ENCODE assay signal across 10 cellular contexts in genomic region chr17:44067547-44067945, GRCh38. TPM values are rescaled to one million over a fixed set of nuclear protein-coding genes. Genes with fewer than 3 reads are reported as not detected.
DNase-seq lines count a peak whose midpoint lies in the region; ATAC-seq, FAIRE-seq and TF ChIP-seq lines count a peak whose summit lies in the region.
"Had no signal": no experiment of that assay in that cellular context is flagged by ENCODE, and none has a peak within 500 bp of the region (broad histone marks: within the 10 kb centered on the region; RNA-seq: fewer than 3 reads in every experiment).

No MANE protein-coding gene starts in this region.

- H2AFZ ChIP-seq in Karpas-422 (ENCODE audit: low read length) (no peak overlapping the region), K562 (ENCODE audit: low read depth, low read length) (peak overlapping the region; percentile 82)

- no peak for DNase-seq in CD4-positive, alpha-beta memory T cell
- DNase-seq in Karpas-422 (no peak), K562 (ENCODE audit: extremely low read depth in 1 of 4, low spot score in 3 of 4) (peak in 1 of 4 experiments; percentile 23), neural crest cell (ENCODE audit: low read depth, low spot score) (no peak), germinal center (ENCODE audit: low spot score) (no peak), GM20000 (ENCODE audit: low spot score) (no peak), NCI-H1048 (lab: John Stamatoyannopoulos, UW) (no peak)
- DNase-seq: Kasumi-1, NCI-H226 had no signal

- H3K36me3 ChIP-seq in CD4-positive, alpha-beta memory T cell (ENCODE audit: insufficient read depth, low read length) = peaks cover 8% of the 10 kb centered on the region
- H3K36me3 ChIP-seq in Karpas-422 (ENCODE audit: insufficient read depth, low read length) (peaks cover 18% of the 10 kb centered on the region; the same call in 1 of the 2 replicates), K562 (ENCODE audit: control insufficient read depth, insufficient read depth, low read length) (peaks cover 18% of the 10 kb centered on the region)

- no peaks in the 10 kb centered on the region for H3K9me3 ChIP-seq in CD4-positive, alpha-beta memory T cell (ENCODE audit: control insufficient read depth in 1 of 2, low read length in 2 of 2)
- H3K9me3 ChIP-seq in Karpas-422 (ENCODE audit: low read length) (no peaks in the 10 kb centered on the region), K562 (replicated peaks; ENCODE audit: control insufficient read depth, insufficient read depth, low read depth, low read length) (no peaks in the 10 kb centered on the region)

- CTCF ChIA-PET in CD4-positive, alpha-beta memory T cell (lab: Charles Lee; ENCODE audit: partially characterized antibody) = interaction anchor here (1.5 kb wide), 1 partner anchor 155 kb away, joined by 3 read pairs; no protein-coding TSS in a partner anchor
- CTCF ChIA-PET in K562 (lab: Yijun Ruan, JAX; ENCODE audit: low intra/inter-chr PET ratio) = no interaction called here

- no peaks in the 10 kb centered on the region for H3K27me3 ChIP-seq in CD4-positive, alpha-beta memory T cell (ENCODE audit: insufficient read depth, low read length)
- H3K27me3 ChIP-seq in Karpas-422 (ENCODE audit: low read length) = no peaks in the 10 kb centered on the region
- H3K27me3 ChIP-seq in K562 (ENCODE audit: control insufficient read depth in 2 of 2, insufficient read depth in 2 of 2, low read length in 2 of 2) = no peaks in the 10 kb centered on the region

- POLR2A ChIA-PET in CD4-positive, alpha-beta memory T cell (lab: Charles Lee; ENCODE audit: partially characterized antibody) = interaction anchor here (1.5 kb wide), 1 partner anchor 287 kb away, joined by 3 read pairs; no protein-coding TSS in a partner anchor
- POLR2A ChIA-PET in K562 (lab: Yijun Ruan, JAX) = interaction anchor here (0.6 to 2.3 kb wide), 4 partner anchors 10 to 134 kb away, joined by 3 to 11 read pairs (median 4); no protein-coding TSS in a partner anchor

- 47% methylated on average over 9 of the region's 9 CpGs for WGBS in K562 (ENCODE audit: insufficient coverage, low coverage, missing lambda C conversion rate)

- H3K9me3 Mint-ChIP-seq in CD4-positive, alpha-beta memory T cell = no peaks in the 10 kb centered on the region
- H3K9me3 Mint-ChIP-seq in neural crest cell = no peaks in the 10 kb centered on the region

- H3K4me2 ChIP-seq in Karpas-422 (ENCODE audit: low read depth, low read length, poor library complexity, severe bottlenecking) (peak overlapping the region; percentile 84), K562 (ENCODE audit: insufficient read depth, low read length) (peak overlapping the region; percentile 99)

- in situ Hi-C loops in K562 (cut with MboI) = no loop called here

- H3K36me3 Mint-ChIP-seq in CD4-positive, alpha-beta memory T cell = peaks cover 7 to 30% of the 10 kb centered on the region in 2 donors
- peaks cover 3% of the 10 kb centered on the region for H3K36me3 Mint-ChIP-seq in neural crest cell (ENCODE audit: low read depth)

- intact Hi-C loops in CD4-positive, alpha-beta memory T cell (cut with micrococcal nuclease) = loop anchor here (2.0 kb wide), 1 partner anchor 133 kb away; no protein-coding TSS in a partner anchor
- intact Hi-C loops in K562 (cut with micrococcal nuclease) = no loop called here

- H4K20me1 ChIP-seq in Karpas-422 (ENCODE audit: insufficient read depth, low read depth, low read length) (peaks cover 13% of the 10 kb centered on the region; the same call in 1 of the 2 replicates), K562 (replicated peaks; ENCODE audit: control insufficient read depth, insufficient read depth, low read length) (peaks cover 10% of the 10 kb centered on the region; the same call in 1 of the 2 replicates)

- TF ChIP-seq RAD21 in K562 (CRISPR knock-in tag; conservative IDR thresholded peaks at IDR 0.05 in 1 of 2, IDR thresholded peaks at IDR 0.05 in 1 of 2) = no peak

- peaks cover 60% of the 10 kb centered on the region for H3K79me2 ChIP-seq in Karpas-422 (ENCODE audit: low read length)
- peaks cover 61% of the 10 kb centered on the region for H3K79me2 ChIP-seq in K562 (ENCODE audit: control insufficient read depth, insufficient read depth, low read length)

- no peak overlapping the region for H3K4me3 ChIP-seq in CD4-positive, alpha-beta memory T cell (ENCODE audit: low read length in 2 of 2)
- H3K4me3 ChIP-seq in Karpas-422 (ENCODE audit: low read length) (peak overlapping the region; percentile 93), K562 (no peak overlapping the region)

- no peak for TF ChIP-seq POLR2A in K562 (conservative IDR thresholded peaks at IDR 0.05)

- no TSS peak for BruUV-seq in K562 (replicated peaks; lab: Mats Ljungman, UMichigan)

- peak overlapping the region; percentile 21 to 96 (median 91) for H3K4me3 Mint-ChIP-seq in CD4-positive, alpha-beta memory T cell
- H3K4me3 Mint-ChIP-seq in neural crest cell = peak overlapping the region; percentile 95

- H3K9ac ChIP-seq in Karpas-422 (ENCODE audit: low read length) (peak overlapping the region; percentile 90; the same call in 1 of the 2 replicates), K562 (ENCODE audit: insufficient read depth in 1 of 2, low read depth in 2 of 2, low read length in 2 of 2) (peak overlapping the region in 1 of 2 experiments; percentile 93; a peak in 2 of 4 replicates)

- H3K4me1 Mint-ChIP-seq in CD4-positive, alpha-beta memory T cell = peaks cover 31 to 63% (median 49%) of the 10 kb centered on the region in 4 donors
- H3K4me1 Mint-ChIP-seq in neural crest cell = peaks cover 52% of the 10 kb centered on the region

- FAIRE-seq in K562 (lab: Jason Lieb, UNC) = no peak

- peak overlapping the region in 6 of 7 donors; percentile 64 to 98 (median 90) for H3K27ac Mint-ChIP-seq in CD4-positive, alpha-beta memory T cell
- H3K27ac Mint-ChIP-seq in neural crest cell (ENCODE audit: unreplicated experiment) = no peak overlapping the region

- TF ChIP-seq CTCF in K562 (IDR thresholded peaks at IDR 0.05 in 2 of 3, conservative IDR thresholded peaks at IDR 0.05 in 1 of 3; ENCODE audit: insufficient read depth in 2 of 3, low read depth in 1 of 3, low read length in 3 of 3) = no peak
- no peak for TF ChIP-seq CTCF in neural crest cell (conservative IDR thresholded peaks at IDR 0.05)
- TF ChIP-seq CTCF in GM20000 (IDR thresholded peaks at IDR 0.05; ENCODE audit: extremely low read depth, missing control alignments) = no peak

- H3K9me1 ChIP-seq in K562 (ENCODE audit: control insufficient read depth, insufficient read depth, low read length) = no peaks in the 10 kb centered on the region

- H3K27ac ChIP-seq in CD4-positive, alpha-beta memory T cell (ENCODE audit: low read depth, low read length) = no peak overlapping the region
- H3K27ac ChIP-seq in Karpas-422 (ENCODE audit: low read length) (peak overlapping the region; percentile 80; the same call in 1 of the 2 replicates), K562 (ENCODE audit: extremely low read depth, low read depth, low read length) (peak overlapping the region; percentile 95)

- no peak for TF ChIP-seq EP300 in K562 (IDR thresholded peaks at IDR 0.05; ENCODE audit: low read length)

- H3K9me2 ChIP-seq in Karpas-422 (replicated peaks; ENCODE audit: insufficient read depth, low read length) = no peaks in the 10 kb centered on the region

- ATAC-seq in K562 (no peak), GM21381 (IDR thresholded peaks at IDR 0.05; ENCODE audit: unreplicated experiment) (no peak)

- H3K4me1 ChIP-seq in CD4-positive, alpha-beta memory T cell (ENCODE audit: insufficient read depth, low read length) = peaks cover 53% of the 10 kb centered on the region
- peaks cover 38% of the 10 kb centered on the region for H3K4me1 ChIP-seq in Karpas-422 (ENCODE audit: low read length)
- H3K4me1 ChIP-seq in K562 (replicated peaks in 1 of 2; ENCODE audit: control insufficient read depth in 2 of 2, insufficient read depth in 2 of 2, low read length in 2 of 2) = peaks cover 28 to 41% of the 10 kb centered on the region in 2 experiments; a peak in 4 of 5 replicates

- H3K27me3 Mint-ChIP-seq in CD4-positive, alpha-beta memory T cell = no peaks in the 10 kb centered on the region
- H3K27me3 Mint-ChIP-seq in neural crest cell (ENCODE audit: low read depth) = no peaks in the 10 kb centered on the region

RNA-seq across cellular contexts. Expression of gene LSM12, which starts 1.1 kb away (rescaled TPM):
- total RNA-seq in CD4-positive, alpha-beta memory T cell = 10 to 100 TPM; 35.3 to 37.4 TPM
- 10 to 100 TPM; 55.6 to 74.0 TPM for polyA plus RNA-seq in CD4-positive, alpha-beta memory T cell
- total RNA-seq in Karpas-422 (2014; rRNA removed; shearing (Covaris generic); ENCODE audit: low replicate concordance) = 43.9 and 73.1 TPM in 2 replicates
- total RNA-seq in K562 (2011; cell fraction: chromatin; rRNA removed; ENCODE audit: low replicate concordance) = 48.1 and 49.0 TPM in 2 replicates
- total RNA-seq in K562 (2011; cell fraction: nucleolus; rRNA removed) = 32.9 and 33.7 TPM in 2 replicates
- 64.8 and 108 TPM in 2 replicates for total RNA-seq in K562 (2011; cell fraction: nucleoplasm; rRNA removed)
- total RNA-seq in K562 (2014; rRNA removed) (53.0 and 71.1 TPM in 2 replicates), K562 (2014; rRNA removed; fragmentation: Illumina TruSeq; extraction: Trizol) (78.4 and 82.8 TPM in 2 replicates), K562 (2015; rRNA removed; fragmentation: Illumina TruSeq; extraction: Trizol) (95.0 and 102 TPM in 2 replicates), K562 (2021) (104 and 108 TPM in 2 replicates), neural crest cell (59.7 and 60.9 TPM in 2 replicates)
- polyA plus RNA-seq in K562 (2011; rRNA removed) (66.3 and 82.2 TPM in 2 replicates), K562 (2014; fragmentation: Illumina TruSeq; extraction: Trizol) (98.5 and 124 TPM in 2 replicates), K562 (2014; fragmentation: Nextera tagmentation; extraction: Ambion mirVana) (100 to 1,000 TPM in 1 of 2 experiments, 10 to 100 TPM in 1; 89.3 to 258 TPM), K562 (2014; rRNA removed) (70.0 and 80.9 TPM in 2 replicates)
- 56.4 and 75.0 TPM in 2 replicates for polyA plus RNA-seq in K562 (2011; cell fraction: cytosol; rRNA removed)
- 32.9 and 38.2 TPM in 2 replicates for polyA plus RNA-seq in K562 (2011; cell fraction: nucleus; rRNA removed)
- polyA plus RNA-seq in K562 (2012) = 40.9 and 63.3 TPM in 2 replicates
- 133 and 173 TPM in 2 replicates for polyA minus RNA-seq in K562 (2011; rRNA and poly(A)+ RNA removed)
- 44.4 and 52.5 TPM in 2 replicates for polyA minus RNA-seq in K562 (2011; cell fraction: cytosol; rRNA and poly(A)+ RNA removed)
- polyA minus RNA-seq in K562 (2011; cell fraction: nucleus; rRNA and poly(A)+ RNA removed) = 11.3 and 24.1 TPM in 2 replicates

RNA-seq across cellular contexts. Expression of gene G6PC3, which starts 3.0 kb away (rescaled TPM):
- total RNA-seq in CD4-positive, alpha-beta memory T cell = 10 to 100 TPM; 10.6 to 11.8 TPM
- 10 to 100 TPM; 15.6 to 17.9 TPM for polyA plus RNA-seq in CD4-positive, alpha-beta memory T cell
- total RNA-seq in Karpas-422 (2014; rRNA removed; shearing (Covaris generic); ENCODE audit: low replicate concordance) = 43.6 and 59.6 TPM in 2 replicates
- 33.6 and 98.9 TPM in 2 replicates for total RNA-seq in K562 (2011; cell fraction: chromatin; rRNA removed; ENCODE audit: low replicate concordance)
- total RNA-seq in K562 (2011; cell fraction: nucleolus; rRNA removed) = 135 and 137 TPM in 2 replicates
- 99.2 and 101 TPM in 2 replicates for total RNA-seq in K562 (2011; cell fraction: nucleoplasm; rRNA removed)
- total RNA-seq in K562 (2014; rRNA removed) = 31.1 and 37.6 TPM in 2 replicates
- total RNA-seq in K562 (2014; rRNA removed; fragmentation: Illumina TruSeq; extraction: Trizol) = 11.4 and 11.6 TPM in 2 replicates
- total RNA-seq in K562 (2015; rRNA removed; fragmentation: Illumina TruSeq; extraction: Trizol) = 24.1 and 26.8 TPM in 2 replicates
- 41.9 and 47.4 TPM in 2 replicates for total RNA-seq in K562 (2021)
- polyA plus RNA-seq in K562 (2011; rRNA removed) = 46.6 and 55.1 TPM in 2 replicates
- 121 and 218 TPM in 2 replicates for polyA plus RNA-seq in K562 (2011; cell fraction: cytosol; rRNA removed)
- polyA plus RNA-seq in K562 (2011; cell fraction: nucleus; rRNA removed) = 51.8 and 71.7 TPM in 2 replicates
- 62.0 and 81.3 TPM in 2 replicates for polyA plus RNA-seq in K562 (2012)
- polyA plus RNA-seq in K562 (2014; fragmentation: Illumina TruSeq; extraction: Trizol) = 49.5 and 60.5 TPM in 2 replicates
- polyA plus RNA-seq in K562 (2014; fragmentation: Nextera tagmentation; extraction: Ambion mirVana) = 10 to 100 TPM; 10.4 to 14.8 TPM
- 56.3 and 57.8 TPM in 2 replicates for polyA plus RNA-seq in K562 (2014; rRNA removed)
- polyA minus RNA-seq in K562 (2011; rRNA and poly(A)+ RNA removed) = 31.6 and 48.8 TPM in 2 replicates
- polyA minus RNA-seq in K562 (2011; cell fraction: cytosol; rRNA and poly(A)+ RNA removed) = 44.7 and 61.0 TPM in 2 replicates
- polyA minus RNA-seq in K562 (2011; cell fraction: nucleus; rRNA and poly(A)+ RNA removed) = 24.7 and 25.6 TPM in 2 replicates
- total RNA-seq in neural crest cell = 81.1 and 88.6 TPM in 2 replicates

RNA-seq across cellular contexts. Expression of gene TMEM101, which starts 52.8 kb away (rescaled TPM):
- 10 to 100 TPM; 27.3 to 30.0 TPM for total RNA-seq in CD4-positive, alpha-beta memory T cell
- polyA plus RNA-seq in CD4-positive, alpha-beta memory T cell = 10 to 100 TPM; 22.7 to 33.6 TPM
- total RNA-seq in Karpas-422 (2014; rRNA removed; shearing (Covaris generic); ENCODE audit: low replicate concordance) = 26.6 and 42.4 TPM in 2 replicates
- 29.2 and 76.2 TPM in 2 replicates for total RNA-seq in K562 (2011; cell fraction: chromatin; rRNA removed; ENCODE audit: low replicate concordance)
- 97.2 and 110 TPM in 2 replicates for total RNA-seq in K562 (2011; cell fraction: nucleolus; rRNA removed)
- total RNA-seq in K562 (2011; cell fraction: nucleoplasm; rRNA removed) = 81.8 and 82.7 TPM in 2 replicates
- total RNA-seq in K562 (2014; rRNA removed) (42.8 and 45.1 TPM in 2 replicates), K562 (2014; rRNA removed; fragmentation: Illumina TruSeq; extraction: Trizol) (17.8 and 22.4 TPM in 2 replicates), K562 (2015; rRNA removed; fragmentation: Illumina TruSeq; extraction: Trizol) (27.2 and 30.8 TPM in 2 replicates), K562 (2021) (35.6 and 37.8 TPM in 2 replicates), neural crest cell (24.0 and 26.9 TPM in 2 replicates)
- polyA plus RNA-seq in K562 (2011; rRNA removed) (35.4 and 49.7 TPM in 2 replicates), K562 (2014; fragmentation: Illumina TruSeq; extraction: Trizol) (21.2 and 31.4 TPM in 2 replicates), K562 (2014; fragmentation: Nextera tagmentation; extraction: Ambion mirVana) (100 to 1,000 TPM in 1 of 2 experiments, 10 to 100 TPM in 1; 79.4 to 110 TPM), K562 (2014; rRNA removed) (50.9 and 55.7 TPM in 2 replicates)
- polyA plus RNA-seq in K562 (2011; cell fraction: cytosol; rRNA removed) = 81.1 and 94.4 TPM in 2 replicates
- 33.4 and 33.8 TPM in 2 replicates for polyA plus RNA-seq in K562 (2011; cell fraction: nucleus; rRNA removed)
- polyA plus RNA-seq in K562 (2012) = 39.5 and 56.3 TPM in 2 replicates
- 34.9 and 37.8 TPM in 2 replicates for polyA minus RNA-seq in K562 (2011; rRNA and poly(A)+ RNA removed)
- polyA minus RNA-seq in K562 (2011; cell fraction: cytosol; rRNA and poly(A)+ RNA removed) = 18.9 and 27.4 TPM in 2 replicates
- 13.7 and 19.7 TPM in 2 replicates for polyA minus RNA-seq in K562 (2011; cell fraction: nucleus; rRNA and poly(A)+ RNA removed)

RNA-seq across cellular contexts. Expression of gene HDAC5, which starts 55.9 kb away (rescaled TPM):
- total RNA-seq in CD4-positive, alpha-beta memory T cell = 10 to 100 TPM; 71.4 to 74.2 TPM
- 10 to 100 TPM; 12.8 to 34.2 TPM for polyA plus RNA-seq in CD4-positive, alpha-beta memory T cell
- total RNA-seq in Karpas-422 (2014; rRNA removed; shearing (Covaris generic); ENCODE audit: low replicate concordance) = 24.4 and 44.2 TPM in 2 replicates
- total RNA-seq in K562 (2011; cell fraction: chromatin; rRNA removed; ENCODE audit: low replicate concordance) = 27.5 and 79.4 TPM in 2 replicates
- total RNA-seq in K562 (2011; cell fraction: nucleolus; rRNA removed) = 54.3 and 56.9 TPM in 2 replicates
- 39.6 and 46.3 TPM in 2 replicates for total RNA-seq in K562 (2011; cell fraction: nucleoplasm; rRNA removed)
- 26.2 and 29.6 TPM in 2 replicates for total RNA-seq in K562 (2014; rRNA removed)
- 4.7 and 6.5 TPM in 2 replicates for total RNA-seq in K562 (2014; rRNA removed; fragmentation: Illumina TruSeq; extraction: Trizol)
- 8.0 and 8.7 TPM in 2 replicates for total RNA-seq in K562 (2015; rRNA removed; fragmentation: Illumina TruSeq; extraction: Trizol)
- 23.1 and 25.1 TPM in 2 replicates for total RNA-seq in K562 (2021)
- polyA plus RNA-seq in K562 (2011; rRNA removed) = 24.0 and 36.0 TPM in 2 replicates
- 31.1 and 42.9 TPM in 2 replicates for polyA plus RNA-seq in K562 (2011; cell fraction: cytosol; rRNA removed)
- polyA plus RNA-seq in K562 (2011; cell fraction: nucleus; rRNA removed) = 34.0 and 43.6 TPM in 2 replicates
- 18.3 and 32.1 TPM in 2 replicates for polyA plus RNA-seq in K562 (2012)
- 16.4 and 20.5 TPM in 2 replicates for polyA plus RNA-seq in K562 (2014; fragmentation: Illumina TruSeq; extraction: Trizol)
- polyA plus RNA-seq in K562 (2014; fragmentation: Nextera tagmentation; extraction: Ambion mirVana) = under 1 TPM; 0.45 to 0.73 TPM
- polyA plus RNA-seq in K562 (2014; rRNA removed) = 18.6 and 20.2 TPM in 2 replicates
- polyA minus RNA-seq in K562 (2011; rRNA and poly(A)+ RNA removed) = 17.7 and 29.2 TPM in 2 replicates
- 26.6 and 29.1 TPM in 2 replicates for polyA minus RNA-seq in K562 (2011; cell fraction: cytosol; rRNA and poly(A)+ RNA removed)
- polyA minus RNA-seq in K562 (2011; cell fraction: nucleus; rRNA and poly(A)+ RNA removed) = 16.2 and 17.5 TPM in 2 replicates
- 27.1 and 27.2 TPM in 2 replicates for total RNA-seq in neural crest cell
